Comparison of ENCODE assay signal across 8 cellular contexts in the genomic region with DNA sequence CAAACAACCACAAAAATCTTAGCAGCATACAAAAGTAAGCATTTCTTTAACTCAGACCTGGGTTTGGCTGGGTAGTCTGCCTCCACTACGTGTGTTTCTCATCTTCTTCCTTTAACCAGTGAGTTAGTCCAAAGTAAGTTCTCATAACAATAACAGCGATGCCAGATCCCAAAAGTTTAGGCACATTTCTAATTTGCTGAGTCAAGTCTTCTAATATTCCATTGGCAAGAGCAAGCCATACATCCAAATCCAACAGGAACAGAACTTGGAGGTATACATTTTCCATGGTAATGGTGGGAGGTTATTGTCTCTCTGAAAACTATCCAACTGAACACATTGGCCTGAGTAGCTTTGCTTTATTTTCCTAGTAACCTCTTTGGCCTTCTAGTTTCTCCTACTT.
"Had no signal": no experiment of that assay in that cellular context is flagged by ENCODE, and none has a peak within 500 bp of the region (broad histone marks: within the 10 kb centered on the region; RNA-seq: fewer than 3 reads in every experiment).

No MANE protein-coding gene starts in this region.

- H3K9me3 ChIP-seq: HAP-1 had no signal

- H3K4me3 ChIP-seq: GM23248, HAP-1 had no signal

- H2AFZ ChIP-seq: GM23248 had no signal

- ATAC-seq: HCT116 had no signal

- H3K36me3 ChIP-seq: HAP-1 had no signal

- H3K9ac ChIP-seq: GM23248 had no signal

- H3K27ac ChIP-seq: GM23248, HL-60 had no signal

- H3K4me1 ChIP-seq: HAP-1 had no signal

- DNase-seq: GM23248, GOT3, H7, HFFc6, KG1 had no signal
